In genomic region chrX:46185923-46186810, GRCh38 we compare ENCODE assay signal across 15 cellular contexts.
"Had no signal": no experiment of that assay in that cellular context is flagged by ENCODE, and none has a peak within 500 bp of the region (broad histone marks: within the 10 kb centered on the region; RNA-seq: fewer than 3 reads in every experiment).

No MANE protein-coding gene starts in this region.

- H3K4me1 Mint-ChIP-seq: naive B cell had no signal

- H3K9me3 ChIP-seq: lower lobe of right lung had no signal

- FAIRE-seq: endothelial cell of umbilical vein, urothelium cell line had no signal

- H3K4me1 ChIP-seq: lower lobe of right lung, parathyroid adenoma had no signal

- H3K27ac Mint-ChIP-seq: activated CD4-positive, alpha-beta T cell treated with anti-CD3 and anti-CD28 coated beads for 36 hours; naive B cell; stimulated activated naive CD8-positive, alpha-beta T cell treated with anti-CD3 and anti-CD28 coated beads, Interleukin-15, Interleukin-2, amounts not matched to agents 100 ng/mL and 50 ng/mL, for 24 hours had no signal

- H3K27me3 Mint-ChIP-seq: activated CD4-positive, alpha-beta T cell treated with anti-CD3 and anti-CD28 coated beads for 36 hours had no signal

- H2AFZ ChIP-seq: parathyroid adenoma had no signal

- H3K36me3 Mint-ChIP-seq: naive B cell had no signal

- H3K27ac ChIP-seq: coronary artery, lower lobe of right lung, parathyroid adenoma, VCaP had no signal

- H3K9me3 Mint-ChIP-seq: stimulated activated naive CD8-positive, alpha-beta T cell treated with anti-CD3 and anti-CD28 coated beads, Interleukin-15, Interleukin-2, amounts not matched to agents 100 ng/mL and 50 ng/mL, for 24 hours had no signal

- H3K36me3 ChIP-seq: lower lobe of right lung had no signal

- H3K4me3 ChIP-seq: coronary artery, lower lobe of right lung had no signal

- DNase-seq: activated CD4-positive, alpha-beta T cell treated with anti-CD3 and anti-CD28 coated beads for 36 hours; activated naive CD4-positive, alpha-beta T cell treated with Interleukin-2 at 50 U/mL for 16 hours; central memory CD4-positive, alpha-beta T cell; effector CD4-positive, alpha-beta T cell; hypothalamus; lower lobe of right lung; midbrain; naive B cell; stimulated activated CD4-positive, alpha-beta T cell treated with anti-CD3 and anti-CD28 coated beads, Interleukin-4, amount 100 ng/mL, for 24 hours had no signal

- ATAC-seq: activated CD4-positive, alpha-beta T cell treated with anti-CD3 and anti-CD28 coated beads for 36 hours; lower lobe of right lung had no signal

- H3K9ac ChIP-seq: parathyroid adenoma had no signal

- H3K79me2 ChIP-seq: parathyroid adenoma had no signal

- H3K4me3 Mint-ChIP-seq: activated CD4-positive, alpha-beta T cell treated with anti-CD3 and anti-CD28 coated beads for 36 hours; stimulated activated naive CD8-positive, alpha-beta T cell treated with anti-CD3 and anti-CD28 coated beads, Interleukin-15, Interleukin-2, amounts not matched to agents 100 ng/mL and 50 ng/mL, for 24 hours had no signal
